11 cellular contexts compared by ENCODE assay signal in genomic region chr1:8667869-8668595, GRCh38.
DNase-seq lines count a peak whose midpoint lies in the region; ATAC-seq and TF ChIP-seq lines count a peak whose summit lies in the region.
"Had no signal": no experiment of that assay in that cellular context is flagged by ENCODE, and none has a peak within 500 bp of the region (broad histone marks: within the 10 kb centered on the region; RNA-seq: fewer than 3 reads in every experiment).

No MANE protein-coding gene starts in this region.

- ATAC-seq in HG03097 (IDR thresholded peaks at IDR 0.05; ENCODE audit: low FRiP score, unreplicated experiment) (no peak), upper lobe of right lung (no peak)

- no peak for TF ChIP-seq CTCF in upper lobe of right lung (IDR thresholded peaks at IDR 0.05)

- H3K4me3 ChIP-seq in SK-N-MC, result peak overlapping the region; percentile 32; the same call in 1 of the 2 replicates
- H3K4me3 ChIP-seq in skeletal muscle satellite cell (ENCODE audit: low read length), result no peak overlapping the region
- H3K4me3 ChIP-seq in upper lobe of right lung, result no peak overlapping the region

- peak overlapping the region; percentile 57 for H3K27ac ChIP-seq in SK-N-MC
- H3K27ac ChIP-seq in upper lobe of right lung, result no peak overlapping the region

- H3K36me3 ChIP-seq in SK-N-MC (ENCODE audit: insufficient read depth, low read length), result no peaks in the 10 kb centered on the region
- H3K36me3 ChIP-seq in skeletal muscle satellite cell (ENCODE audit: insufficient read depth, low read length), result no peaks in the 10 kb centered on the region
- no peaks in the 10 kb centered on the region for H3K36me3 ChIP-seq in upper lobe of right lung

- peak; percentile 49 for DNase-seq in NCI-H2196 (lab: John Stamatoyannopoulos, UW; ENCODE audit: unreplicated experiment)
- no peak for DNase-seq in NCI-H2196 treated with DMSO at 0.1 percent for 48 hours (lab: John Stamatoyannopoulos, UW; ENCODE audit: unreplicated experiment)
- DNase-seq in SK-N-MC (ENCODE audit: low read depth, low spot score), result no peak
- peak; percentile 36 for DNase-seq in glomerular visceral epithelial cell (ENCODE audit: extremely low spot score)
- DNase-seq in erythroblast (lab: John Stamatoyannopoulos, UW), result no peak
- DNase-seq in upper lobe of right lung, result no peak
- DNase-seq: 8988T, NCI-H446 treated with DMSO at 0.1 percent for 48 hours, retina had no signal

- intact Hi-C loops in upper lobe of right lung (cut with DNase I), result no loop called here

- peaks cover 56% of the 10 kb centered on the region for H3K4me1 ChIP-seq in skeletal muscle satellite cell (ENCODE audit: control insufficient read depth, insufficient read depth, low read length)
- peaks cover 77% of the 10 kb centered on the region for H3K4me1 ChIP-seq in upper lobe of right lung

- H3K27me3 ChIP-seq in skeletal muscle satellite cell (ENCODE audit: control insufficient read depth, insufficient read depth, low read length), result no peaks in the 10 kb centered on the region
- no peaks in the 10 kb centered on the region for H3K27me3 ChIP-seq in upper lobe of right lung

- no peak for TF ChIP-seq POLR2A in erythroblast (IDR thresholded peaks at IDR 0.05; ENCODE audit: low read length)

- no peaks in the 10 kb centered on the region for H3K9me3 ChIP-seq in SK-N-MC (ENCODE audit: low read depth, low read length)
- H3K9me3 ChIP-seq in skeletal muscle satellite cell (replicated peaks; ENCODE audit: low read length), result no peaks in the 10 kb centered on the region
- H3K9me3 ChIP-seq in upper lobe of right lung, result no peaks in the 10 kb centered on the region

- H3K9ac ChIP-seq in SK-N-MC (ENCODE audit: insufficient read length) (no peak overlapping the region), skeletal muscle satellite cell (ENCODE audit: low read depth, low read length) (no peak overlapping the region)

- peak overlapping the region; percentile 2 for H3K4me2 ChIP-seq in skeletal muscle satellite cell (ENCODE audit: low read length)

Comparison
In these comparisons a context has a peak if more than half of its experiments do, and no peak if none do; other contexts are left out.
1. DNase-seq: peak in NCI-H2196 (single experiment) and glomerular visceral epithelial cell (single experiment); none in NCI-H2196 treated with DMSO at 0.1 percent for 48 hours (single experiment), SK-N-MC (single experiment), erythroblast (0 of 2) and upper lobe of right lung (single experiment).